In the genomic region with DNA sequence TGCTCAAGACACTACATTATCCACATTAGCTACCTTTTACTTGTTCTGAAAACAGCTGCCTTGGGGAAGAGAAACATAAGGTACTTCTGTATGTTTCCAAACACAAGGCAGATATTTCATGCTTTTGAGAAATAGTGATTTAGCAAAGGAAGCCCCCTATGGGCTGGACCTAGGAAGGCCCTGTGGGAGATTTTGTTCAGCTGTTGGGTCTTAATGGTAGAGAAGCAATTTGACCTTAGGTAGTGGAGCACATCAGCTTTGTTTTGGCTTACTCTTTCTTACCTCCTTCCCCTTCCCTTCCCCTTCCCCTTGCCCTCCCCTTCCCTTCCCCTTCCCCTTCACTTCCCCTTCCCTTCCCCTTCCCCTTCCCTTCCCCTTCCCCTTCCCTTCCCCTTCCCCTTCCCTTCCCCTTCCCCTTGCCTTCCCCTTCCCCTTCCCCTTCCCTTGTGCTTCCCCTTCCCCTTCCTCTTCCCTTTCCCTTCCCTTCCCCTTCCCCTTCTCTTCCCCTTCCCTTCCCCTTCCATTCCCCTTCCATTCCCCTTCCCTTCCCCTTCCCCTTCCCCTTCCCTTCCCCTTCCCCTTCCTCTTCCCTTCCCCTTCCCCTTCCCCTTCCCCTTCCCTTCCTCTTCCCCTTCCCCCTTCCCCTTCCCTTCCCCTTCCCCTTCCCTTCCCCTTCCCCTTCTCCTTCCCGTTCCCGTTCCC, we compare ENCODE assay signal across 1 cellular context.
TF ChIP-seq lines count a peak whose summit lies in the region.

No MANE protein-coding gene starts in this region.

TF ChIP-seq in HepG2, 621 proteins besides CTCF, POLR2A, EP300 and RAD21 (continued from another document):
- TF ChIP-seq ZNF10 (CRISPR knock-in tag; IDR thresholded peaks at IDR 0.05; ENCODE audit: borderline replicate concordance, low read depth) = no peak
- no peak for TF ChIP-seq ZNF12 (CRISPR knock-in tag; IDR thresholded peaks at IDR 0.05)
- no peak for TF ChIP-seq ZNF552 (CRISPR knock-in tag; IDR thresholded peaks at IDR 0.05; ENCODE audit: borderline replicate concordance)
- peak; percentile 22; the same call in 1 of the 2 replicates for TF ChIP-seq SMC3 (IDR thresholded peaks at IDR 0.05; ENCODE audit: low read length)
- TF ChIP-seq STAG1 (CRISPR knock-in tag; IDR thresholded peaks at IDR 0.05) = peak; percentile 51
- TF ChIP-seq MED13 (CRISPR knock-in tag; IDR thresholded peaks at IDR 0.05) = no peak
- TF ChIP-seq NR2F1 (CRISPR knock-in tag; IDR thresholded peaks at IDR 0.05) = no peak
- TF ChIP-seq RAD51 (IDR thresholded peaks at IDR 0.05; ENCODE audit: borderline replicate concordance) = no peak
- no peak for TF ChIP-seq ZFP37 (CRISPR knock-in tag; IDR thresholded peaks at IDR 0.05; ENCODE audit: borderline replicate concordance)
- no peak for TF ChIP-seq ZNF7 (CRISPR knock-in tag; IDR thresholded peaks at IDR 0.05)
- TF ChIP-seq ZNF709 (CRISPR knock-in tag; IDR thresholded peaks at IDR 0.05) = no peak
